In genomic region chr9:128127990-128128835, GRCh38 we compare ENCODE assay signal across 8 cellular contexts. TPM values are rescaled to one million over a fixed set of nuclear protein-coding genes. Genes with fewer than 3 reads are reported as not detected.
DNase-seq lines count a peak whose midpoint lies in the region; ATAC-seq and TF ChIP-seq lines count a peak whose summit lies in the region.

No MANE protein-coding gene starts in this region.

- H3K9me3 ChIP-seq in HUES64 (ENCODE audit: insufficient read depth, low read depth, low read length) (no peaks in the 10 kb centered on the region), OCI-LY1 (ENCODE audit: low read length) (no peaks in the 10 kb centered on the region), mononuclear cell (ENCODE audit: low read depth, low read length) (no peaks in the 10 kb centered on the region)

- H3K4me2 ChIP-seq in OCI-LY1 (ENCODE audit: low read length): peak overlapping the region; percentile 94

- H3K9me2 ChIP-seq in OCI-LY1 (ENCODE audit: low read depth, low read length): no peaks in the 10 kb centered on the region

- no peaks in the 10 kb centered on the region for H3K4me1 ChIP-seq in HUES64 (ENCODE audit: insufficient read depth, low read length)
- peaks cover 26% of the 10 kb centered on the region for H3K4me1 ChIP-seq in OCI-LY1 (ENCODE audit: insufficient read depth, low read length, severe bottlenecking)
- peaks cover 35% of the 10 kb centered on the region for H3K4me1 ChIP-seq in mononuclear cell (ENCODE audit: insufficient read depth, low read length)

- peaks cover 10% of the 10 kb centered on the region for H3K79me2 ChIP-seq in OCI-LY1 (ENCODE audit: insufficient read depth, low read length)

- in situ Hi-C loops in Caki2 (cut with HindIII; ENCODE audit: low pct_unique_long_range_greater_than_20kb, low sequenced_read_pairs): no loop called here

- peak overlapping the region; percentile 95 for H3K9ac ChIP-seq in HUES64 (ENCODE audit: low read depth, low read length)
- H3K9ac ChIP-seq in OCI-LY1 (ENCODE audit: low read length): peak overlapping the region; percentile 88

- peak; percentile 57 for ATAC-seq in GM21515 (IDR thresholded peaks at IDR 0.05; ENCODE audit: unreplicated experiment)

- no peaks in the 10 kb centered on the region for H4K20me1 ChIP-seq in OCI-LY1 (ENCODE audit: insufficient read depth, low read length)

- H3K27ac ChIP-seq in HUES64 (ENCODE audit: low read depth, low read length) (peak overlapping the region; percentile 99), OCI-LY1 (ENCODE audit: low read depth, low read length, poor library complexity, severe bottlenecking) (peak overlapping the region; percentile 88)

- DNase-seq in Caki2 (ENCODE audit: low read depth): peak; percentile 90
- peak; percentile 83 for DNase-seq in activated T-cell treated with anti-CD3 and anti-CD28 coated beads for 1 hour (ENCODE audit: low read depth)
- DNase-seq in epithelial cell of esophagus (ENCODE audit: low read depth): peak; percentile 93
- peak; percentile 65 to 74 for DNase-seq in stimulated activated CD8-positive, alpha-beta memory T cell treated with anti-CD3 and anti-CD28 coated beads, Interleukin-2, amount 100 ng/mL, for 1 hour (ENCODE audit: low read depth in 2 of 2)

- peaks cover 16% of the 10 kb centered on the region for H3K36me3 ChIP-seq in HUES64 (ENCODE audit: insufficient read depth, low read length)
- H3K36me3 ChIP-seq in OCI-LY1 (ENCODE audit: insufficient read depth, low read length): peaks cover 14% of the 10 kb centered on the region

- under 1% methylated on average over 82 of the region's 82 CpGs for WGBS in HUES64

- H3K27me3 ChIP-seq in HUES64 (ENCODE audit: insufficient read depth, low read length): peaks cover 9% of the 10 kb centered on the region; the same call in 1 of the 2 replicates
- no peaks in the 10 kb centered on the region for H3K27me3 ChIP-seq in OCI-LY1 (ENCODE audit: insufficient read depth, low read length)
- H3K27me3 ChIP-seq in mononuclear cell (ENCODE audit: insufficient read depth, low read length): no peaks in the 10 kb centered on the region

- peak overlapping the region; percentile 100 for H3K4me3 ChIP-seq in HUES64 (ENCODE audit: low read length)
- peak overlapping the region; percentile 92 for H3K4me3 ChIP-seq in OCI-LY1 (ENCODE audit: low read depth, low read length, poor library complexity, severe bottlenecking)
- peak overlapping the region; percentile 93 for H3K4me3 ChIP-seq in epithelial cell of esophagus (ENCODE audit: low read length)
- H3K4me3 ChIP-seq in mononuclear cell (ENCODE audit: low read length): peak overlapping the region; percentile 87

- TF ChIP-seq CTCF in OCI-LY1 (IDR thresholded peaks at IDR 0.05; ENCODE audit: low read length) (no peak), epithelial cell of esophagus (IDR thresholded peaks at IDR 0.05; ENCODE audit: insufficient read depth, low read depth, low read length, missing control alignments) (no peak)

- H2AFZ ChIP-seq in OCI-LY1 (ENCODE audit: low read length): no peak overlapping the region

- H3F3A ChIP-seq in OCI-LY1 (ENCODE audit: insufficient read depth, low read length): no peaks in the 10 kb centered on the region

RNA-seq across cellular contexts. Expression of gene PTGES2, which starts 0.7 kb away (rescaled TPM):
- 93.5 and 114 TPM in 2 replicates for total RNA-seq in Caki2 (2014; rRNA removed; shearing (Covaris generic); ENCODE audit: low replicate concordance)
- 51.7 TPM for polyA plus RNA-seq in HUES64 (2013, experiment 1 of 2)
- polyA plus RNA-seq in HUES64 (2013, experiment 2 of 2): 48.8 TPM
- total RNA-seq in mononuclear cell: 23.7 TPM

RNA-seq across cellular contexts. Expression of gene LCN2, which starts 21.0 kb away (rescaled TPM):
- 2.2 TPM in 1 of 2 replicates, not detected in the other for total RNA-seq in Caki2 (2014; rRNA removed; shearing (Covaris generic); ENCODE audit: low replicate concordance)
- polyA plus RNA-seq in HUES64 (2013, experiment 1 of 2): not detected
- not detected for polyA plus RNA-seq in HUES64 (2013, experiment 2 of 2)
- 4.7 TPM for total RNA-seq in mononuclear cell

RNA-seq across cellular contexts. Expression of gene BBLN, which starts 31.9 kb away (rescaled TPM):
- total RNA-seq in Caki2 (2014; rRNA removed; shearing (Covaris generic); ENCODE audit: low replicate concordance): 172 and 199 TPM in 2 replicates
- 74.1 TPM for polyA plus RNA-seq in HUES64 (2013, experiment 1 of 2)
- polyA plus RNA-seq in HUES64 (2013, experiment 2 of 2): 91.3 TPM
- 78.1 TPM for total RNA-seq in mononuclear cell

Comparison
In these comparisons a context has a peak if more than half of its experiments do, and no peak if none do; other contexts are left out.
1. Peak in every context shown above with its lines: DNase-seq, ATAC-seq, H3K4me3 ChIP-seq and H3K27ac ChIP-seq.